In the genomic region with DNA sequence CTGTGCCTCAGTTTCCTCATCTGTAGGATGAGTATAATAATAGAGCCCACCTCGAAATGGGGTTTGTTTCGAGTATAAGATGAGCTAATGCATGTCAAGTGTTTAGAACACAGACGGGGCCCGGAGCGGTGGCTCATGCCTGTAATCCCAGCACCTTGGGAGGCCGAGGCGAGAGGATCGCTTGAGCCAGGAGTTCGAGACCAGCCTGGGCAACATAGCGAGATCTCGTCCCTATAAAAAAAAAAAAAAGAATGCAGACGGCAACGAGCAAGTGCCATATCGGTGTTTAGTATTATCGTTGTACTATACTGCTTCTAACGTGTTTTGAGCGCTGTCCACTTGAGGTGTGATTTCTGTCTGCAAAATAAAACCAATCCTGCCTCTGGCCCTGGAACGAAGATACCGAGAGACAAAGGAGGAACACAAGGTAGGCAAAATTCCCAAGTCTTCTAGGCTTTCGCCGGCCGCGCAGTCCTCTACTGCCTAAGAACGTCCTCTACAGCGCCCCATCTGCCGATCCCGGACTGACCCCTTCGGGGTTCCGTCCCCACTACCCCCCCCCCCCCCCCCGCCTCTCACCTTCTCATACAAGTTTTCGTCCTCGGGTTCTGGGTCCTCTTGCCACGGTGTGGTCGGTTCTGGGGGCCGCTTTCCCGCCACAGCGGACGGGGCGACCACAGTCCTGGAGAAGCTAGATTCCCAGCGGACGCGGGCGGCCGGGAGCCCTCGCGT, we compare ENCODE assay signal across 8 cellular contexts. TPM values are rescaled to one million over a fixed set of nuclear protein-coding genes. Genes with fewer than 3 reads are reported as not detected.
DNase-seq lines count a peak whose midpoint lies in the region; ATAC-seq and TF ChIP-seq lines count a peak whose summit lies in the region.

No MANE protein-coding gene starts in this region.

- H2AFZ ChIP-seq in ACC112 (ENCODE audit: low read length, unreplicated experiment), result peak overlapping the region; percentile 75
- H2AFZ ChIP-seq in PC-3 (ENCODE audit: low read length), result peak overlapping the region; percentile 76

- peak overlapping the region; percentile 99 for H3K27ac Mint-ChIP-seq in stimulated activated memory B cell treated with anti-CD40 and anti-IgM and Interleukin-4, amounts not matched to agents 10 μg/mL and 1 μg/mL and 100 μg/mL, for 72 hours

- ATAC-seq in HG02970 (IDR thresholded peaks at IDR 0.05; ENCODE audit: low FRiP score, unreplicated experiment), result peak; percentile 14
- no peak for ATAC-seq in PC-3
- peak; percentile 26 for ATAC-seq in left colon
- ATAC-seq in stimulated activated memory B cell treated with anti-CD40 and anti-IgM and Interleukin-4, amounts not matched to agents 10 μg/mL and 1 μg/mL and 100 μg/mL, for 72 hours, result peak; percentile 5

- CTCF ChIA-PET in GM10248 (lab: Yijun Ruan, JAX) (interaction anchor here (0.8 to 1.7 kb wide), 7 partner anchors 9 to 44 kb away, joined by 3 to 10 read pairs (median 5); no protein-coding TSS in a partner anchor), PC-3 (lab: Charles Lee) (interaction anchor here (0.9 to 1.1 kb wide), 3 partner anchors 30 to 57 kb away, joined by 3 read pairs; no protein-coding TSS in a partner anchor)

- peaks cover 32% of the 10 kb centered on the region for H4K20me1 ChIP-seq in PC-3 (ENCODE audit: low read length)

- peak; percentile 65 for DNase-seq in GM10248 (ENCODE audit: extremely low spot score)
- no peak for DNase-seq in PC-3
- DNase-seq in cerebellum (ENCODE audit: low spot score), result peak; percentile 66
- peak in 1 of 2 donors; percentile 51 for DNase-seq in left colon
- DNase-seq in activated gamma-delta T cell (lab: John Stamatoyannopoulos, UW), result no peak

- TF ChIP-seq CTCF in GM10248 (IDR thresholded peaks at IDR 0.05; ENCODE audit: control extremely low read depth, extremely low read depth, low read depth, missing control alignments) (no peak), PC-3 (conservative IDR thresholded peaks at IDR 0.05; ENCODE audit: low read depth, low read length) (no peak)

- peaks cover 26% of the 10 kb centered on the region for H3K36me3 Mint-ChIP-seq in stimulated activated memory B cell treated with anti-CD40 and anti-IgM and Interleukin-4, amounts not matched to agents 10 μg/mL and 1 μg/mL and 100 μg/mL, for 72 hours

- H3K9me3 ChIP-seq in PC-3 (ENCODE audit: low read length), result no peaks in the 10 kb centered on the region

- H3K4me3 Mint-ChIP-seq in stimulated activated memory B cell treated with anti-CD40 and anti-IgM and Interleukin-4, amounts not matched to agents 10 μg/mL and 1 μg/mL and 100 μg/mL, for 72 hours, result peak overlapping the region; percentile 99

- no peaks in the 10 kb centered on the region for H3K9me2 ChIP-seq in PC-3 (replicated peaks; ENCODE audit: low read length)

- no peaks in the 10 kb centered on the region for H3K9me3 Mint-ChIP-seq in stimulated activated memory B cell treated with anti-CD40 and anti-IgM and Interleukin-4, amounts not matched to agents 10 μg/mL and 1 μg/mL and 100 μg/mL, for 72 hours

- no peaks in the 10 kb centered on the region for H3F3A ChIP-seq in PC-3 (ENCODE audit: low read length, unreplicated experiment)

- H3K4me1 ChIP-seq in ACC112 (ENCODE audit: control insufficient read depth, insufficient read depth, low read length, unreplicated experiment) (peaks cover 3% of the 10 kb centered on the region), PC-3 (ENCODE audit: insufficient read depth, low read length) (peaks cover 25% of the 10 kb centered on the region)

- peaks cover 36% of the 10 kb centered on the region for H3K4me1 Mint-ChIP-seq in stimulated activated memory B cell treated with anti-CD40 and anti-IgM and Interleukin-4, amounts not matched to agents 10 μg/mL and 1 μg/mL and 100 μg/mL, for 72 hours

- peak overlapping the region; percentile 96 for H3K4me3 ChIP-seq in ACC112 (ENCODE audit: low read depth, low read length)
- H3K4me3 ChIP-seq in PC-3 (ENCODE audit: low read length), result peak overlapping the region; percentile 98

- intact Hi-C loops in PC-3 (cut with micrococcal nuclease) (no loop called here), left colon (cut with DNase I, micrococcal nuclease) (no loop called here)

- H3K27ac ChIP-seq in ACC112 (ENCODE audit: low read depth, low read length) (peak overlapping the region; percentile 97), PC-3 (ENCODE audit: low read length) (peak overlapping the region; percentile 86)

- POLR2A ChIA-PET in GM10248 (lab: Yijun Ruan, JAX), result interaction anchor here (0.9 to 1.2 kb wide), 2 partner anchors 74 to 507 kb away, joined by 3 read pairs; no protein-coding TSS in a partner anchor
- POLR2A ChIA-PET in PC-3 (lab: Charles Lee; ENCODE audit: unreplicated experiment), result interaction anchor here (0.5 to 1.2 kb wide), 8 partner anchors 9 to 750 kb away, joined by 3 to 5 read pairs (median 3); no protein-coding TSS in a partner anchor

- peak overlapping the region; percentile 94 for H3K4me2 ChIP-seq in PC-3 (ENCODE audit: low read length)

- H3K27me3 ChIP-seq in ACC112 (ENCODE audit: insufficient read depth, low read length), result no peaks in the 10 kb centered on the region
- H3K27me3 ChIP-seq in PC-3 (ENCODE audit: low read length), result no peaks in the 10 kb centered on the region

- H3K36me3 ChIP-seq in ACC112 (ENCODE audit: insufficient read depth, low read length) (no peaks in the 10 kb centered on the region), PC-3 (ENCODE audit: low read depth, low read length) (peaks cover 9% of the 10 kb centered on the region; the same call in 1 of the 2 replicates)

- TSS peak; percentile 67 for BruUV-seq in PC-3 (replicated peaks; lab: Mats Ljungman, UMichigan)

- peak overlapping the region; percentile 97 for H3K9ac ChIP-seq in PC-3 (ENCODE audit: low read length)

- no peaks in the 10 kb centered on the region for H3K27me3 Mint-ChIP-seq in stimulated activated memory B cell treated with anti-CD40 and anti-IgM and Interleukin-4, amounts not matched to agents 10 μg/mL and 1 μg/mL and 100 μg/mL, for 72 hours

- H3K79me2 ChIP-seq in ACC112 (ENCODE audit: control insufficient read depth, insufficient read depth, low read length, unreplicated experiment), result peaks cover 48% of the 10 kb centered on the region
- peaks cover 65% of the 10 kb centered on the region for H3K79me2 ChIP-seq in PC-3 (ENCODE audit: low read length)

RNA-seq across cellular contexts. Expression of a gene that starts 0.4 kb away (rescaled TPM):
- 164 and 258 TPM in 2 replicates for total RNA-seq in PC-3 (2014; rRNA removed)
- total RNA-seq in cerebellum, result 37.2 TPM
- total RNA-seq in left colon, result 10 to 100 TPM; 75.9 to 83.0 TPM

RNA-seq across cellular contexts. Expression of a gene that starts 1.0 kb away (rescaled TPM):
- 71.5 and 87.0 TPM in 2 replicates for total RNA-seq in PC-3 (2014; rRNA removed)
- 31.8 TPM for total RNA-seq in cerebellum
- total RNA-seq in left colon, result 10 to 100 TPM; 30.6 to 35.7 TPM

RNA-seq across cellular contexts. Expression of a gene that starts 49.6 kb away (rescaled TPM):
- 282 and 299 TPM in 2 replicates for total RNA-seq in PC-3 (2014; rRNA removed)
- 112 TPM for total RNA-seq in cerebellum
- total RNA-seq in left colon, result 100 to 1,000 TPM; 217 to 220 TPM

Comparison
In these comparisons a context has a peak if more than half of its experiments do, and no peak if none do; other contexts are left out.
1. DNase-seq: peak in GM10248 (single experiment) and cerebellum (single experiment); none in PC-3 (single experiment) and activated gamma-delta T cell (single experiment).